Comparison of ENCODE assay signal across 8 cellular contexts in the genomic region with DNA sequence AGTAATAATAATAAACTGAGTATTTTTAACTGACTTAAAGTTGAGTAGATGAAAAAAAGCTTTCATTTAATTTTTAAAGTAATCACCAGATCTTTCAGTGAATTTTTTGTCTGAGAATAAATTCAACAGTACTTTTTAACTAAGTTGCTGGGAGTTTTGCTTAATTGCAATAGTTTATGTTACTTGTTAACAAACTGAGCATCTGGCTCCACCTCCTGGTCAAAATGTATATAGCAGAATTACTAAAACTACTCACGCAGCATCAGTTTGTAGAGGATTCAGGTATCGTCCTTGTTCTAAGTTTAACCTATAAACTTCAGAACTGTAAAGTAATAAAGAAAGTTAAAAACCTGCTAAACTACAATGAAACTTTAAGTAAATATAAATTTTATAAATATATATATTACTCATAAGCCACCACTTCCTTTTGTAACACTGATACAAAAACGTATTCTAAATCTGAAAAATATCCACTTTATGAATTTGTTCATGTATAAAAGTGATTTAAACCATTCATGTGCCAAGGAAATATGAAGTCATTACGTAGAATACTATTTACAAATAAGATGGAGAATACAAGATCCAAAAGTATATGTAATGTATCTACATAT. TPM values are rescaled to one million over a fixed set of nuclear protein-coding genes. Genes with fewer than 3 reads are reported as not detected.
DNase-seq lines count a peak whose midpoint lies in the region; ATAC-seq and TF ChIP-seq lines count a peak whose summit lies in the region.

No MANE protein-coding gene starts in this region.

- H4K8ac ChIP-seq in mesenchymal stem cell (ENCODE audit: low read length), result no peak overlapping the region

- H3K9ac ChIP-seq in mesenchymal stem cell (ENCODE audit: low read length), result no peak overlapping the region

- H2AK5ac ChIP-seq in mesenchymal stem cell (ENCODE audit: low read length, severe bottlenecking), result no peak overlapping the region

- no peak overlapping the region for H2BK5ac ChIP-seq in mesenchymal stem cell (ENCODE audit: low read depth, low read length, poor library complexity, severe bottlenecking)

- H3K27ac Mint-ChIP-seq in HFFc6, result no peak overlapping the region

- H3K27me3 ChIP-seq in mesenchymal stem cell (ENCODE audit: control insufficient read depth in 1 of 2, insufficient read depth in 1 of 2, low read length in 2 of 2), result no peaks in the 10 kb centered on the region
- H3K27me3 ChIP-seq in effector memory CD4-positive, alpha-beta T cell (replicated peaks; ENCODE audit: control insufficient read depth, insufficient read depth, low read length, poor library complexity, severe bottlenecking), result no peaks in the 10 kb centered on the region

- no peaks in the 10 kb centered on the region for H3K36me3 Mint-ChIP-seq in HFFc6 (ENCODE audit: low read depth)

- DNase-seq in DMS79 (lab: John Stamatoyannopoulos, UW), result peak; percentile 20
- DNase-seq in HFFc6, result peak; percentile 52
- DNase-seq in NCI-H82 treated with DMSO at 0.1 percent for 48 hours (lab: John Stamatoyannopoulos, UW; ENCODE audit: unreplicated experiment), result peak; percentile 45
- peak; percentile 51 for DNase-seq in cerebellum (ENCODE audit: low spot score)
- DNase-seq in mesenchymal stem cell, result peak; percentile 66
- no peak for DNase-seq in effector memory CD4-positive, alpha-beta T cell
- DNase-seq in COLO829 (ENCODE audit: low spot score), result no peak

- H3K4me3 ChIP-seq in mesenchymal stem cell (ENCODE audit: insufficient read depth in 1 of 2, low read depth in 1 of 2, low read length in 2 of 2), result no peak overlapping the region
- H3K4me3 ChIP-seq in effector memory CD4-positive, alpha-beta T cell (ENCODE audit: insufficient read depth, low read depth, low read length, poor library complexity, severe bottlenecking), result no peak overlapping the region

- no peak overlapping the region for H3K27ac ChIP-seq in mesenchymal stem cell (ENCODE audit: low read length, poor library complexity, severe bottlenecking)
- no peak overlapping the region for H3K27ac ChIP-seq in effector memory CD4-positive, alpha-beta T cell (ENCODE audit: insufficient read depth, low read length, poor library complexity, severe bottlenecking)

- no peak overlapping the region for H3K4ac ChIP-seq in mesenchymal stem cell (ENCODE audit: low read depth in 1 of 2, low read length in 2 of 2)

- no peak overlapping the region for H2BK15ac ChIP-seq in mesenchymal stem cell (ENCODE audit: low read depth, poor library complexity, severe bottlenecking)

- no peaks in the 10 kb centered on the region for H3K9me3 ChIP-seq in mesenchymal stem cell (ENCODE audit: control insufficient read depth, low read length)
- no peaks in the 10 kb centered on the region for H3K9me3 ChIP-seq in effector memory CD4-positive, alpha-beta T cell (ENCODE audit: control insufficient read depth, low read length)

- H2AFZ ChIP-seq in mesenchymal stem cell (ENCODE audit: low read depth, low read length), result no peak overlapping the region

- no peak overlapping the region for H3K23ac ChIP-seq in mesenchymal stem cell (ENCODE audit: low read length in 2 of 2)

- no CpG with 5 or more reads among the region's 4 CpGs for WGBS in mesenchymal stem cell

- no peak overlapping the region for H3K4me3 Mint-ChIP-seq in HFFc6

- no peak overlapping the region for H2BK12ac ChIP-seq in mesenchymal stem cell (ENCODE audit: low read length in 2 of 2)

- ATAC-seq in HG03565 (IDR thresholded peaks at IDR 0.05; ENCODE audit: unreplicated experiment), result no peak

- H3K9me3 Mint-ChIP-seq in HFFc6, result no peaks in the 10 kb centered on the region

- H3K27me3 Mint-ChIP-seq in HFFc6 (ENCODE audit: insufficient read depth), result no peaks in the 10 kb centered on the region

- TF ChIP-seq CTCF in HFFc6 (IDR thresholded peaks at IDR 0.05), result peak; percentile 90

- H2BK120ac ChIP-seq in mesenchymal stem cell (ENCODE audit: low read depth, low read length), result no peak overlapping the region

- peaks cover 6% of the 10 kb centered on the region for H3K79me1 ChIP-seq in mesenchymal stem cell (replicated peaks; ENCODE audit: low read length, poor library complexity, severe bottlenecking)

- peaks cover 14 to 59% of the 10 kb centered on the region in 2 experiments for H3K36me3 ChIP-seq in mesenchymal stem cell (ENCODE audit: control insufficient read depth in 1 of 2, insufficient read depth in 2 of 2, low read depth in 1 of 2, low read length in 2 of 2)
- peaks cover 29% of the 10 kb centered on the region for H3K36me3 ChIP-seq in effector memory CD4-positive, alpha-beta T cell (ENCODE audit: control insufficient read depth, insufficient read depth, low read length)

- H3K4me1 ChIP-seq in mesenchymal stem cell (ENCODE audit: control insufficient read depth, insufficient read depth, low read depth, low read length), result no peaks in the 10 kb centered on the region
- no peaks in the 10 kb centered on the region for H3K4me1 ChIP-seq in effector memory CD4-positive, alpha-beta T cell (ENCODE audit: control insufficient read depth, insufficient read depth, low read length, poor library complexity, severe bottlenecking)

- no peak overlapping the region for H3K18ac ChIP-seq in mesenchymal stem cell (ENCODE audit: low read depth in 1 of 2, low read length in 2 of 2)

- no peaks in the 10 kb centered on the region for H3K4me1 Mint-ChIP-seq in HFFc6 (ENCODE audit: low read depth)

- no peak overlapping the region for H4K91ac ChIP-seq in mesenchymal stem cell (ENCODE audit: low read length)

- no peak overlapping the region for H3K4me2 ChIP-seq in mesenchymal stem cell (ENCODE audit: low read length, poor library complexity, severe bottlenecking)

- no peak overlapping the region for H3K14ac ChIP-seq in mesenchymal stem cell (ENCODE audit: low read length in 2 of 2)

RNA-seq across cellular contexts. Expression of gene NOL10, which starts 21.3 kb away (rescaled TPM):
- 10 to 100 TPM; 27.5 to 31.1 (median 30.8) TPM for total RNA-seq in HFFc6 (2021; fragmentation: NEBNext Ultra II Directional; extraction: Animal tissue kit (Norgen Biotek cat#: 25700))
- 32.3 TPM for total RNA-seq in cerebellum
- polyA plus RNA-seq in mesenchymal stem cell (2013, experiment 1 of 2), result 16.1 TPM
- 15.1 TPM for polyA plus RNA-seq in mesenchymal stem cell (2013, experiment 2 of 2)

RNA-seq across cellular contexts. Expression of gene ATP6V1C2, which starts 52.9 kb away (rescaled TPM):
- total RNA-seq in HFFc6 (2021; fragmentation: NEBNext Ultra II Directional; extraction: Animal tissue kit (Norgen Biotek cat#: 25700)), result not detected
- total RNA-seq in cerebellum, result 1.5 TPM
- polyA plus RNA-seq in mesenchymal stem cell (2013, experiment 1 of 2), result 0.07 TPM
- 0.07 TPM for polyA plus RNA-seq in mesenchymal stem cell (2013, experiment 2 of 2)

Comparison
In these comparisons a context has a peak if more than half of its experiments do, and no peak if none do; other contexts are left out.
1. DNase-seq: peak in DMS79 (single experiment), HFFc6 (single experiment), NCI-H82 treated with DMSO at 0.1 percent for 48 hours (single experiment), cerebellum (single experiment) and mesenchymal stem cell (single experiment); none in effector memory CD4-positive, alpha-beta T cell (0 of 3) and COLO829 (single experiment).